Comparison of ENCODE assay signal across 11 cellular contexts in the genomic region with DNA sequence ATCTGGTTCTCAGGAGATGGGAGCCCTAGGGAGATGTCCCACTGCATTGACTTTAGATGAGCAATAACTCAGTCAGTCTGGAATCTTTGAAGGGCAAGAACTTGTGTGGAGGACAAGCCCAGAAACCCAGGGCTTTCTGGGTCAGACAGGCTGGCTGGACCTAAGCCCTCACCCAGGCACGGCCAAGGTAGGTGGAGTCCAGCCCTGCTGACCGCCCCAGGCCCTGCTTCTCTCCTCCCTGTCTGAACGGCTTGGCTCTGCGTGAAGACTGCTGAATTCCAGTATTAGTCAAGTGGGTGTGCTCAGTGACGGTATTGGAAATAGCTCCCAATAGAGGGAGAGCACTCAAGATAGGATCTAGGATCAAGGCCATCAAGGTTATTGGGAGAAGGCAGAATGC. TPM values are rescaled to one million over a fixed set of nuclear protein-coding genes. Genes with fewer than 3 reads are reported as not detected.
DNase-seq lines count a peak whose midpoint lies in the region; ATAC-seq and TF ChIP-seq lines count a peak whose summit lies in the region.
"Had no signal": no experiment of that assay in that cellular context is flagged by ENCODE, and none has a peak within 500 bp of the region (broad histone marks: within the 10 kb centered on the region; RNA-seq: fewer than 3 reads in every experiment).

No MANE protein-coding gene starts in this region.

- H3K4me2 ChIP-seq in OCI-LY3 (ENCODE audit: low read length): peak overlapping the region; percentile 76
- H3K4me2 ChIP-seq: BLaER1 treated with 17β-estradiol and CSF1 and Interleukin-3, amounts not matched to agents 10 nM and 100 nM had no signal

- no peak overlapping the region; the same call in 1 of the 2 replicates for H3K9ac ChIP-seq in OCI-LY3 (ENCODE audit: low read length)
- H3K9ac ChIP-seq: BLaER1 treated with 17β-estradiol and CSF1 and Interleukin-3, amounts not matched to agents 10 nM and 100 nM had no signal

- no peaks in the 10 kb centered on the region for H3K27me3 ChIP-seq in OCI-LY3 (ENCODE audit: low read depth, low read length)
- H3K27me3 ChIP-seq: BLaER1 treated with 17β-estradiol and CSF1 and Interleukin-3, amounts not matched to agents 10 nM and 100 nM had no signal

- DNase-seq in AG08395 (ENCODE audit: low spot score) (peak; percentile 89), fibroblast of peridontal ligament (ENCODE audit: extremely low read depth) (peak; percentile 53), endothelial cell (ENCODE audit: low spot score) (no peak), inferior parietal cortex (ENCODE audit: extremely low spot score) (no peak)
- peak in 1 of 10 donors; percentile 47 for DNase-seq in naive thymus-derived CD8-positive, alpha-beta T cell
- no peak for DNase-seq in stimulated activated naive CD4-positive, alpha-beta T cell (lab: John Stamatoyannopoulos, UW)
- DNase-seq: stimulated activated CD4-positive, alpha-beta T cell treated with anti-CD3 and anti-CD28 coated beads, Interleukin-4, amount 100 ng/mL, for 1 hour had no signal

- TF ChIP-seq CTCF in OCI-LY3 (IDR thresholded peaks at IDR 0.05; ENCODE audit: low read depth, low read length) (no peak), endothelial cell (IDR thresholded peaks at IDR 0.05; ENCODE audit: unreplicated experiment) (no peak)

- POLR2A ChIA-PET in naive thymus-derived CD8-positive, alpha-beta T cell (lab: Charles Lee): interaction anchor here (1.1 to 7.4 kb wide), 2 partner anchors 10 to 21 kb away, joined by 3 to 130 read pairs; no protein-coding TSS in a partner anchor

- peaks cover 50 to 91% (median 90%) of the 10 kb centered on the region in 4 donors for H3K4me1 Mint-ChIP-seq in naive thymus-derived CD8-positive, alpha-beta T cell
- no peaks in the 10 kb centered on the region for H3K4me1 Mint-ChIP-seq in endothelial cell (ENCODE audit: unreplicated experiment)

- peak overlapping the region; percentile 89 for H3K4me3 ChIP-seq in OCI-LY3 (ENCODE audit: low read length)
- H3K4me3 ChIP-seq: BLaER1 treated with 17β-estradiol and CSF1 and Interleukin-3, amounts not matched to agents 10 nM and 100 nM had no signal

- peak overlapping the region; percentile 95 for H3K27ac ChIP-seq in OCI-LY3 (ENCODE audit: low read length)
- H3K27ac ChIP-seq: BLaER1 treated with 17β-estradiol and CSF1 and Interleukin-3, amounts not matched to agents 10 nM and 100 nM had no signal

- peaks cover 83% of the 10 kb centered on the region for H3K36me3 ChIP-seq in OCI-LY3 (replicated peaks; ENCODE audit: low read depth, low read length)
- H3K36me3 ChIP-seq: BLaER1 treated with 17β-estradiol and CSF1 and Interleukin-3, amounts not matched to agents 10 nM and 100 nM had no signal

- peaks cover 0 to 4% (median 2%) of the 10 kb centered on the region in 3 donors for H3K36me3 Mint-ChIP-seq in naive thymus-derived CD8-positive, alpha-beta T cell
- H3K36me3 Mint-ChIP-seq in endothelial cell (ENCODE audit: low read depth, unreplicated experiment): no peaks in the 10 kb centered on the region

- H4K20me1 ChIP-seq in OCI-LY3 (ENCODE audit: insufficient read depth, low read length): peaks cover 80% of the 10 kb centered on the region

- no peaks in the 10 kb centered on the region for H3K27me3 Mint-ChIP-seq in naive thymus-derived CD8-positive, alpha-beta T cell
- peaks cover 11% of the 10 kb centered on the region for H3K27me3 Mint-ChIP-seq in endothelial cell (ENCODE audit: unreplicated experiment)

- no peaks in the 10 kb centered on the region for H3K9me3 ChIP-seq in OCI-LY3 (ENCODE audit: insufficient read depth, low read length)
- H3K9me3 ChIP-seq: BLaER1 treated with 17β-estradiol and CSF1 and Interleukin-3, amounts not matched to agents 10 nM and 100 nM had no signal

- H3K4me3 Mint-ChIP-seq in naive thymus-derived CD8-positive, alpha-beta T cell: peak overlapping the region in 5 of 10 donors; percentile 3 to 49 (median 30)
- H3K4me3 Mint-ChIP-seq in endothelial cell (ENCODE audit: unreplicated experiment): no peak overlapping the region
- H3K4me3 Mint-ChIP-seq: dendritic cell treated with granulocyte-macrophage colony-stimulating factor and Interleukin-4, amounts not matched to agents 40 ng/mL and 50 ng/mL, for 4 days had no signal

- H3K9me3 Mint-ChIP-seq in naive thymus-derived CD8-positive, alpha-beta T cell: no peaks in the 10 kb centered on the region
- H3K9me3 Mint-ChIP-seq in endothelial cell (ENCODE audit: unreplicated experiment): no peaks in the 10 kb centered on the region
- H3K9me3 Mint-ChIP-seq: dendritic cell treated with granulocyte-macrophage colony-stimulating factor and Interleukin-4, amounts not matched to agents 40 ng/mL and 50 ng/mL, for 4 days had no signal

- ATAC-seq in naive thymus-derived CD8-positive, alpha-beta T cell: no peak
- no peak for ATAC-seq in GM21423 (IDR thresholded peaks at IDR 0.05; ENCODE audit: unreplicated experiment)

- H3K27ac Mint-ChIP-seq in naive thymus-derived CD8-positive, alpha-beta T cell: peak overlapping the region in 9 of 10 donors; percentile 65 to 99 (median 89)
- no peak overlapping the region for H3K27ac Mint-ChIP-seq in endothelial cell (ENCODE audit: unreplicated experiment)
- H3K27ac Mint-ChIP-seq: dendritic cell treated with granulocyte-macrophage colony-stimulating factor and Interleukin-4, amounts not matched to agents 40 ng/mL and 50 ng/mL, for 4 days had no signal

- peaks cover 88% of the 10 kb centered on the region for H3K4me1 ChIP-seq in OCI-LY3 (ENCODE audit: low read length)

- H3K79me2 ChIP-seq in OCI-LY3 (ENCODE audit: low read length): peaks cover 100% of the 10 kb centered on the region

- H2AFZ ChIP-seq in OCI-LY3 (ENCODE audit: low read depth, low read length): no peak overlapping the region

RNA-seq across cellular contexts. Expression of a gene that starts 6.1 kb away (rescaled TPM):
- total RNA-seq in naive thymus-derived CD8-positive, alpha-beta T cell: 1 to 10 TPM; 3.2 to 3.5 TPM
- polyA plus RNA-seq in naive thymus-derived CD8-positive, alpha-beta T cell: under 1 TPM; 0.17 to 0.63 (median 0.29) TPM
- not detected for total RNA-seq in endothelial cell (ENCODE audit: unreplicated experiment)

RNA-seq across cellular contexts. Expression of a gene that starts 35.9 kb away (rescaled TPM):
- total RNA-seq in naive thymus-derived CD8-positive, alpha-beta T cell: 100 to 1,000 TPM; 283 TPM
- 1 to 10 TPM; 3.1 to 8.7 (median 4.3) TPM for polyA plus RNA-seq in naive thymus-derived CD8-positive, alpha-beta T cell
- total RNA-seq in endothelial cell (ENCODE audit: unreplicated experiment): 16.5 TPM

Comparison
In these comparisons a context has a peak if more than half of its experiments do, and no peak if none do; other contexts are left out.
1. DNase-seq: peak in AG08395 (single experiment) and fibroblast of peridontal ligament (single experiment); none in endothelial cell (single experiment), stimulated activated naive CD4-positive, alpha-beta T cell (0 of 6) and inferior parietal cortex (single experiment).
2. RNA of a gene that starts 35.9 kb away (total RNA-seq): 283 TPM in naive thymus-derived CD8-positive, alpha-beta T cell; 16.5 TPM in endothelial cell (single experiment); every median in the first group is over 10 times any median in the second.